In genomic region chr10:44962870-44963738, GRCh38 we compare ENCODE assay signal across 9 cellular contexts. TPM values are rescaled to one million over a fixed set of nuclear protein-coding genes. Genes with fewer than 3 reads are reported as not detected.
DNase-seq lines count a peak whose midpoint lies in the region; ATAC-seq and TF ChIP-seq lines count a peak whose summit lies in the region.
"Had no signal": no experiment of that assay in that cellular context is flagged by ENCODE, and none has a peak within 500 bp of the region (broad histone marks: within the 10 kb centered on the region; RNA-seq: fewer than 3 reads in every experiment).

No MANE protein-coding gene starts in this region.

- H3K27ac Mint-ChIP-seq in HFFc6 (no peak overlapping the region), immature natural killer cell (peak overlapping the region in 5 of 6 donors; percentile 57 to 93 (median 66))

- H3K4me3 Mint-ChIP-seq in HFFc6: no peak overlapping the region
- H3K4me3 Mint-ChIP-seq in immature natural killer cell: peak overlapping the region; percentile 53 to 91 (median 67)

- H3K27me3 Mint-ChIP-seq in HFFc6 (ENCODE audit: insufficient read depth): peaks cover 1% of the 10 kb centered on the region; the same call in 1 of the 2 replicates
- H3K27me3 Mint-ChIP-seq in immature natural killer cell (ENCODE audit: low read depth in 3 of 3): peaks cover 0 to 4% (median 1%) of the 10 kb centered on the region in 3 donors

- H3K27ac ChIP-seq in WERI-Rb-1 (peak overlapping the region; percentile 88), stomach smooth muscle (ENCODE audit: low read length) (peak overlapping the region; percentile 11)

- no peaks in the 10 kb centered on the region for H3K9me3 Mint-ChIP-seq in HFFc6
- H3K9me3 Mint-ChIP-seq in immature natural killer cell: no peaks in the 10 kb centered on the region

- peak; percentile 51 for TF ChIP-seq CTCF in HFFc6 (IDR thresholded peaks at IDR 0.05)
- TF ChIP-seq CTCF in WERI-Rb-1 (IDR thresholded peaks at IDR 0.05; ENCODE audit: low read depth, low read length): peak; percentile 68

- H3K4me1 Mint-ChIP-seq in HFFc6 (ENCODE audit: low read depth) (peaks cover 42% of the 10 kb centered on the region), immature natural killer cell (peaks cover 91 to 92% of the 10 kb centered on the region in 2 donors)

- H3K9ac ChIP-seq in stomach smooth muscle (ENCODE audit: low read length in 2 of 2): no peak overlapping the region

- ATAC-seq in HG03354 (IDR thresholded peaks at IDR 0.05; ENCODE audit: poor library complexity, severe bottlenecking, unreplicated experiment): no peak

- no peaks in the 10 kb centered on the region for H3K27me3 ChIP-seq in WERI-Rb-1 (ENCODE audit: insufficient read depth, low read depth, severe bottlenecking)
- no peaks in the 10 kb centered on the region for H3K27me3 ChIP-seq in stomach smooth muscle (ENCODE audit: control insufficient read depth in 1 of 2, insufficient read depth in 2 of 2, low read length in 2 of 2)

- no peaks in the 10 kb centered on the region; the same call in 1 of the 2 replicates for H3K36me3 ChIP-seq in WERI-Rb-1
- no peaks in the 10 kb centered on the region for H3K36me3 ChIP-seq in stomach smooth muscle (ENCODE audit: control insufficient read depth in 2 of 2, insufficient read depth in 2 of 2, low read length in 2 of 2)

- H3K9me3 ChIP-seq in WERI-Rb-1 (ENCODE audit: severe bottlenecking) (no peaks in the 10 kb centered on the region), stomach smooth muscle (ENCODE audit: control insufficient read depth in 2 of 2, low read length in 2 of 2) (no peaks in the 10 kb centered on the region)

- peaks cover 78% of the 10 kb centered on the region for H3K4me1 ChIP-seq in stomach smooth muscle (ENCODE audit: control insufficient read depth, insufficient read depth, low read length)

- no peak for DNase-seq in HFFc6
- DNase-seq in WERI-Rb-1: peak; percentile 65
- DNase-seq in immature natural killer cell: no peak
- no peak for DNase-seq in T-helper 2 cell
- DNase-seq in NCI-H345 treated with DMSO at 0.1 percent for 48 hours (lab: John Stamatoyannopoulos, UW; ENCODE audit: unreplicated experiment): no peak

- H3K4me3 ChIP-seq in WERI-Rb-1 (ENCODE audit: low read depth, low read length): no peak overlapping the region
- H3K4me3 ChIP-seq in stomach smooth muscle (ENCODE audit: low read length in 2 of 2): peak overlapping the region in 1 of 2 donors; percentile 22

- H3K36me3 Mint-ChIP-seq in HFFc6 (ENCODE audit: low read depth) (no peaks in the 10 kb centered on the region), immature natural killer cell (peaks cover 0 to 10% (median 5%) of the 10 kb centered on the region in 3 donors)

RNA-seq across cellular contexts. Expression of gene RASSF4, which starts 3.5 kb away (rescaled TPM):
- 1 to 10 TPM; 1.1 to 3.8 (median 2.9) TPM for total RNA-seq in HFFc6 (2021; fragmentation: NEBNext Ultra II Directional; extraction: Animal tissue kit (Norgen Biotek cat#: 25700))
- 10 to 100 TPM; 36.7 to 45.6 (median 38.0) TPM for polyA plus RNA-seq in immature natural killer cell

RNA-seq across cellular contexts. Expression of gene DEPP1, which starts 15.5 kb away (rescaled TPM):
- total RNA-seq in HFFc6 (2021; fragmentation: NEBNext Ultra II Directional; extraction: Animal tissue kit (Norgen Biotek cat#: 25700)): under 1 TPM; 0.43 to 0.78 (median 0.52) TPM
- not detected for polyA plus RNA-seq in immature natural killer cell

RNA-seq across cellular contexts. Expression of gene ZNF22, which starts 37.6 kb away (rescaled TPM):
- total RNA-seq in HFFc6 (2021; fragmentation: NEBNext Ultra II Directional; extraction: Animal tissue kit (Norgen Biotek cat#: 25700)): 10 to 100 TPM in 4 of 6 experiments, 1 to 10 TPM in 2; 7.4 to 15.8 (median 13.2) TPM
- 10 to 100 TPM; 53.4 to 73.5 (median 58.8) TPM for polyA plus RNA-seq in immature natural killer cell

RNA-seq across cellular contexts. Expression of gene TMEM72, which starts 52.0 kb away (rescaled TPM):
- total RNA-seq in HFFc6 (2021; fragmentation: NEBNext Ultra II Directional; extraction: Animal tissue kit (Norgen Biotek cat#: 25700)): not detected
- polyA plus RNA-seq in immature natural killer cell: not detected
- total RNA-seq: lower leg skin, RPMI7951 had no signal
